ENCODE assay signal across 8 cellular contexts in the genomic region with DNA sequence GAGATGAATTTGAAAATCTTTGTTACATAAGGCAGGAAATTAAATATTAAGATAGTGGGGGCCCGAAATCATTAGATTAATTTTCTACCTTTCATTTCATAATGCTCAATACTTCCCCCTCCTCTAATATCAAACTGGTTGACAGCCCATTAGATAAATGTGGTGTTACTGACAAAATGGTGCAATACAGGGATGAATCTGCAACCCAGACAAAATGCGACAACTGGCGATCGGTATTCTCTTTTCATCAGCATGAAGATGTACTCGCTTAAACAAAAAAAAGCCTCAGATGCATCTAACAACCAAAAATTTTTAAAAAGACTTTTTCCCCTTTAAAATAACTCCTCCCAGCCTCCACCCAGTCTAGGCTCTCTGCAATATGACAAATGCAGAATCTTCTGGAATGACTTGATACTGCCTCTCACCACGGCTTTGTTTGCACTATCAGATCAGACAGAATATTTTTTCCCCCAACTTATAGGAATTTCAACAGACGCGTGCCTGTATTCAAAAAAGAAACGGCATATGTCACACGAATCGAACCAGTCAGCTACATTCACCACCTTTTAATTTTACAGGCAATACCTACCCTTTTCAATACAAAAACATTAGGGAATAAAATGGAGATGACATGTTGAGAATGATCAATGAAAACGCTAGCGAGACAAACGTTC. TPM values are rescaled to one million over a fixed set of nuclear protein-coding genes. Genes with fewer than 3 reads are reported as not detected.
A peak's percentile ranks its signal among the peaks of the same experiment; 100 is the strongest.
DNase-seq lines count a peak whose midpoint lies in the region; ATAC-seq, FAIRE-seq and TF ChIP-seq lines count a peak whose summit lies in the region.

No MANE protein-coding gene starts in this region.

- H3K4me1 ChIP-seq in OCI-LY3 (ENCODE audit: low read length): peaks cover 44% of the 10 kb centered on the region
- peaks cover 5 to 28% (median 16%) of the 10 kb centered on the region in 3 donors for H3K4me1 ChIP-seq in pancreas

- H3K36me3 ChIP-seq in OCI-LY3 (replicated peaks; ENCODE audit: low read depth, low read length) (peaks cover 44% of the 10 kb centered on the region), pancreas (no peaks in the 10 kb centered on the region)

- FAIRE-seq in GM19239 (lab: Jason Lieb, UNC) (peak; percentile 51), pancreas (lab: Jason Lieb, UNC) (no peak)

- peak overlapping the region; percentile 94 for H3K9ac ChIP-seq in OCI-LY3 (ENCODE audit: low read length)

- in situ Hi-C loops in GM13977 (cut with MboI; ENCODE audit: low pct_unique_long_range_greater_than_20kb, low sequenced_read_pairs, unreplicated experiment): no loop called here

- H3K27ac ChIP-seq in OCI-LY3 (ENCODE audit: low read length): peak overlapping the region; percentile 78
- peak overlapping the region; percentile 98 to 100 (median 99) for H3K27ac ChIP-seq in pancreas

- no peak for ATAC-seq in pancreas

- H4K20me1 ChIP-seq in OCI-LY3 (ENCODE audit: insufficient read depth, low read length): peaks cover 55% of the 10 kb centered on the region

- 0 out of 2 replicates have a peak, but pooled peaks cover 4% of the 10 kb centered on the region for H3K9me3 ChIP-seq in OCI-LY3 (ENCODE audit: insufficient read depth, low read length)
- H3K9me3 ChIP-seq in pancreas: no peaks in the 10 kb centered on the region

- intact Hi-C loops in pancreas (cut with DNase I): loop anchor here in 1 of 3 donors (5.0 kb wide), 1 partner anchor 35 kb away; no protein-coding TSS in a partner anchor

- peak overlapping the region; percentile 83 for H3K4me2 ChIP-seq in OCI-LY3 (ENCODE audit: low read length)

- WGBS in pancreas, 2 donors: 1 to 3% methylated on average over 14 of the region's 14 CpGs

- no peak overlapping the region for H2AFZ ChIP-seq in OCI-LY3 (ENCODE audit: low read depth, low read length)

- H3K79me2 ChIP-seq in OCI-LY3 (ENCODE audit: low read length): peaks cover 63% of the 10 kb centered on the region

- no peak for TF ChIP-seq CTCF in OCI-LY3 (IDR thresholded peaks at IDR 0.05; ENCODE audit: low read depth, low read length)
- no peak for TF ChIP-seq CTCF in epithelial cell of esophagus (IDR thresholded peaks at IDR 0.05; ENCODE audit: insufficient read depth, low read depth, low read length, missing control alignments)
- TF ChIP-seq CTCF in pancreas (IDR thresholded peaks at IDR 0.05): no peak
- no peak for TF ChIP-seq CTCF in GM13977 (IDR thresholded peaks at IDR 0.05; ENCODE audit: extremely low read depth, insufficient read depth, missing control alignments)

- DNase-seq in GM19239 (ENCODE audit: insufficient read length, low spot score): no peak
- DNase-seq in epithelial cell of esophagus (ENCODE audit: low read depth): no peak
- no peak for DNase-seq in pancreas
- no peak for DNase-seq in effector CD4-positive, alpha-beta T cell
- DNase-seq in NCI-H128 (lab: John Stamatoyannopoulos, UW; ENCODE audit: unreplicated experiment): no peak
- no peak for DNase-seq in stimulated activated CD4-positive, alpha-beta T cell treated with anti-CD3 and anti-CD28 coated beads, Interleukin-15, amount 100 ng/mL, for 24 hours
- no peak for DNase-seq in GM13977 (ENCODE audit: low spot score)

- H3K4me3 ChIP-seq in OCI-LY3 (ENCODE audit: low read length) (peak overlapping the region; percentile 94), epithelial cell of esophagus (ENCODE audit: low read length) (peak overlapping the region; percentile 79), pancreas (peak overlapping the region; percentile 71 to 95 (median 95))

- H3K27me3 ChIP-seq in OCI-LY3 (ENCODE audit: low read depth, low read length) (0 out of 2 replicates have a peak, but pooled peaks cover 3% of the 10 kb centered on the region), pancreas (no peaks in the 10 kb centered on the region)

RNA-seq across cellular contexts. Expression of gene YWHAG, which starts 1.3 kb away (rescaled TPM):
- total RNA-seq in pancreas: 10 to 100 TPM; 23.3 to 55.7 (median 38.9) TPM
- 10 to 100 TPM; 15.7 to 30.9 TPM for polyA plus RNA-seq in pancreas

RNA-seq across cellular contexts. Expression of gene SSC4D, which starts 52.0 kb away (rescaled TPM):
- 1 to 10 TPM in 5 of 6 donors, under 1 TPM in 1; 0.79 to 3.6 (median 2.2) TPM for total RNA-seq in pancreas
- polyA plus RNA-seq in pancreas: 10 to 100 TPM in 1 of 2 donors, 1 to 10 TPM in 1; 8.8 to 10.3 TPM

RNA-seq across cellular contexts. Expression of gene HSPB1, which starts 55.0 kb away (rescaled TPM):
- total RNA-seq in pancreas: 100 to 1,000 TPM; 106 to 752 (median 138) TPM
- polyA plus RNA-seq in pancreas: 100 to 1,000 TPM; 160 to 642 TPM
